Comparison of ENCODE assay signal across 12 cellular contexts in the genomic region with DNA sequence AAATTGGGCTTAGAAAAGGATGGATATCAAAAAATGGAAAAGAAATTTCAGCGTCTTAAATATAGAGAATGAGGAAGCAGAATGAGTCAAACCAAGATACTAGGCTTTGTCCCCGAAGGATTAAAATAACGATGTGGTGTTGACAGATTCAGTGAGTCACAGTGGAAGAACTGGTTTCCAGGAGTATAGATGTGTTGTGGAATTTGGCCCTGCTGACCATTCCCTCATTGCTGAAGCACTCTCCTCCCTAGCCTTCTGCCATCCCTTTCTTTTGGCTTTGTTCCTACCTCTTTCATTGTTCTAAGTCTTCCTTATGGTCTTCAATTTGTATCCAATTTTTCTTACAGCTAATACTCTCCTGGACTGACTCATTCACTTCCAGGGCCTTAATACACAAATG. TPM values are rescaled to one million over a fixed set of nuclear protein-coding genes. Genes with fewer than 3 reads are reported as not detected.
DNase-seq lines count a peak whose midpoint lies in the region; ATAC-seq and TF ChIP-seq lines count a peak whose summit lies in the region.
"Had no signal": no experiment of that assay in that cellular context is flagged by ENCODE, and none has a peak within 500 bp of the region (broad histone marks: within the 10 kb centered on the region; RNA-seq: fewer than 3 reads in every experiment).

No MANE protein-coding gene starts in this region.

- no peaks in the 10 kb centered on the region for H3K36me3 ChIP-seq in psoas muscle (ENCODE audit: insufficient read depth in 1 of 2, low read depth in 1 of 2)

- TF ChIP-seq CTCF in RWPE1 (conservative IDR thresholded peaks at IDR 0.05; ENCODE audit: low read depth) (no peak), psoas muscle (IDR thresholded peaks at IDR 0.05) (no peak)

- CTCF ChIA-PET in RWPE1 (lab: Yijun Ruan, JAX): no interaction called here

- 17 to 25% (median 20%) methylated on average over 3 of the region's 3 CpGs for WGBS in psoas muscle, 3 donors

- H3K27ac ChIP-seq in RWPE1: no peak overlapping the region
- no peak overlapping the region for H3K27ac ChIP-seq in psoas muscle
- H3K27ac ChIP-seq: HL-60 had no signal

- H3K4me1 ChIP-seq in psoas muscle: peaks cover 9% of the 10 kb centered on the region

- intact Hi-C loops in psoas muscle (cut with DNase I): no loop called here

- no peaks in the 10 kb centered on the region for H3K27me3 ChIP-seq in psoas muscle (ENCODE audit: insufficient read depth in 3 of 3, low read length in 2 of 3)

- H3K9me3 ChIP-seq in psoas muscle: no peaks in the 10 kb centered on the region

- ATAC-seq in psoas muscle (peak; percentile 91 to 98 (median 98)), GM21526 (IDR thresholded peaks at IDR 0.05; ENCODE audit: low FRiP score, unreplicated experiment) (no peak), GM18909 (IDR thresholded peaks at IDR 0.05; ENCODE audit: poor library complexity, unreplicated experiment) (no peak)

- no peak overlapping the region for H3K4me3 ChIP-seq in psoas muscle

- DNase-seq in ELR (ENCODE audit: low read depth): peak; percentile 88
- peak; percentile 88 for DNase-seq in RWPE1 (ENCODE audit: low spot score)
- peak; percentile 94 for DNase-seq in fibroblast of the conjunctiva (ENCODE audit: low read depth)
- DNase-seq in psoas muscle: no peak
- DNase-seq in epidermal melanocyte (ENCODE audit: insufficient read length, low spot score): no peak
- DNase-seq in GM19240 (ENCODE audit: insufficient read length, low spot score): no peak
- DNase-seq: activated CD4-positive, alpha-beta T cell treated with anti-CD3 and anti-CD28 coated beads, Interleukin-2, amount 50 U/mL, for 4 hours; caudate nucleus; DND-41 had no signal

- POLR2A ChIA-PET in RWPE1 (lab: Yijun Ruan, JAX; ENCODE audit: low non-redundant PET): no interaction called here

RNA-seq across cellular contexts. Expression of gene USP25, which starts 23.1 kb away (rescaled TPM):
- 100 to 1,000 TPM; 104 to 149 (median 116) TPM for total RNA-seq in psoas muscle
- 10 to 100 TPM; 20.0 to 59.3 (median 53.8) TPM for polyA plus RNA-seq in psoas muscle

Comparison
In these comparisons a context has a peak if more than half of its experiments do, and no peak if none do; other contexts are left out.
1. DNase-seq: peak in ELR (single experiment), RWPE1 (single experiment) and fibroblast of the conjunctiva (single experiment); none in psoas muscle (0 of 2), epidermal melanocyte (single experiment) and GM19240 (single experiment).
2. ATAC-seq: peak in psoas muscle (4 of 4); none in GM21526 (single experiment) and GM18909 (single experiment).